ENCODE assay signal across 8 cellular contexts in the genomic region with DNA sequence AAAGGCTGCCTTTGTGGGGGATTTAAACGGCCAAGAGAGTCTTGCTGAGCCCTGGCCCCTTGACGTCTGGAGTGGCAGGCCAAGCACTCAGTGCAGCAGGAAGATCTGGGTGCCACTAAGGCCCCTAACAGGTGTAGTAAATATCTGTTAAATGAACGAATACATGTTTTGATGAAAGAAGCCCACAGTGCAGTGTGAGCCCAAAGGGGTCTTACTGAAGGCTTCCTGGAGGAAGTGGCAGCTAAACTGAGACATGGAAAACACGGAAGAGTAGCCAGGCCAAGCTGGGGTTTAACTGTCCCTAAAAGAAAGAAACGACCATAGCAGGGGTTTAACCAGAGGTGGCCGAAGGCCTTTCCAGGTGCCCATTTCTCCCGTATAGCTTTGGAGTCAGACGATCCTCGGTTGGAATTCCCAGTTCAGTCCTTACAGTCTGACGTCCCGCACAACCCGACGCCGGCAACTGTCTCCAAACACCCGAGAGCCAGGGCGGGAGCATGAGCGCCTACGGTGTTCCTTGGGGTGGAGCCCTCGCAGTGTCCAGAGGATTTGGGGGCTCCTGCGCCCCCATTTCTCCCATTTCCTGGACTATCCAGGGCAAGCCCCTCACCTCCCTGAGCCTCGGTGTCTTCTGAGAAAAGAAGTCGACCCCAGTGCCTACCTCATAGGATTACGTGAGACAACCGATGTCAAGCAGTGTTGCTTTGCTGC. TPM values are rescaled to one million over a fixed set of nuclear protein-coding genes. Genes with fewer than 3 reads are reported as not detected.
A peak's percentile ranks its signal among the peaks of the same experiment; 100 is the strongest.
DNase-seq lines count a peak whose midpoint lies in the region; ATAC-seq and TF ChIP-seq lines count a peak whose summit lies in the region.

No MANE protein-coding gene starts in this region.

- H4K20me1 ChIP-seq in BLaER1 (peaks cover 18% of the 10 kb centered on the region), Karpas-422 (ENCODE audit: insufficient read depth, low read depth, low read length) (no peaks in the 10 kb centered on the region)

- H3K4me2 ChIP-seq in BLaER1 = peak overlapping the region; percentile 95
- H3K4me2 ChIP-seq in Karpas-422 (ENCODE audit: low read depth, low read length, poor library complexity, severe bottlenecking) = peak overlapping the region; percentile 97

- no peaks in the 10 kb centered on the region for H3K36me3 ChIP-seq in BLaER1
- H3K36me3 ChIP-seq in Karpas-422 (ENCODE audit: insufficient read depth, low read length) = no peaks in the 10 kb centered on the region
- H3K36me3 ChIP-seq in mucosa of descending colon (ENCODE audit: low read depth) = no peaks in the 10 kb centered on the region

- peaks cover 25% of the 10 kb centered on the region for H3K79me2 ChIP-seq in Karpas-422 (ENCODE audit: low read length)

- H3K27ac ChIP-seq in BLaER1 (peak overlapping the region; percentile 51), Karpas-422 (ENCODE audit: low read length) (no peak overlapping the region), coronary artery (peak overlapping the region in 1 of 2 donors; percentile 90)

- H3K9ac ChIP-seq in BLaER1 = peak overlapping the region; percentile 71; the same call in 1 of the 2 replicates
- H3K9ac ChIP-seq in Karpas-422 (ENCODE audit: low read length) = peak overlapping the region; percentile 74

- H3K9me3 ChIP-seq in BLaER1 = no peaks in the 10 kb centered on the region
- H3K9me3 ChIP-seq in Karpas-422 (ENCODE audit: low read length) = no peaks in the 10 kb centered on the region
- H3K9me3 ChIP-seq in mucosa of descending colon = no peaks in the 10 kb centered on the region

- no peaks in the 10 kb centered on the region for H3K9me2 ChIP-seq in Karpas-422 (replicated peaks; ENCODE audit: insufficient read depth, low read length)

- H3K4me1 ChIP-seq in BLaER1 (peaks cover 23% of the 10 kb centered on the region), Karpas-422 (ENCODE audit: low read length) (peaks cover 28% of the 10 kb centered on the region), mucosa of descending colon (ENCODE audit: low read depth) (peaks cover 4% of the 10 kb centered on the region)

- ATAC-seq in mucosa of descending colon (peak; percentile 8), GM18868 (IDR thresholded peaks at IDR 0.05; ENCODE audit: unreplicated experiment) (no peak), HG03039 (IDR thresholded peaks at IDR 0.05; ENCODE audit: unreplicated experiment) (no peak)

- peak overlapping the region; percentile 100 for H2AFZ ChIP-seq in Karpas-422 (ENCODE audit: low read length)

- in situ Hi-C loops in ACHN (cut with HindIII; ENCODE audit: low pct_ligation_motif_present, low pct_unique_long_range_greater_than_20kb, low sequenced_read_pairs) = no loop called here

- TF ChIP-seq CTCF in coronary artery (IDR thresholded peaks at IDR 0.05) = no peak
- no peak for TF ChIP-seq CTCF in mucosa of descending colon (IDR thresholded peaks at IDR 0.05)

- intact Hi-C loops in mucosa of descending colon (cut with DNase I, micrococcal nuclease) = no loop called here

- peak overlapping the region; percentile 89 for H3K4me3 ChIP-seq in BLaER1
- peak overlapping the region; percentile 94 for H3K4me3 ChIP-seq in Karpas-422 (ENCODE audit: low read length)
- H3K4me3 ChIP-seq in coronary artery = peak overlapping the region; percentile 96
- peak overlapping the region; percentile 54 for H3K4me3 ChIP-seq in mucosa of descending colon

- DNase-seq in Karpas-422 (no peak), coronary artery (ENCODE audit: low spot score) (no peak), mucosa of descending colon (peak; percentile 41 to 63 (median 55)), ACHN (no peak)
- no peak for DNase-seq in activated CD4-positive, alpha-beta T cell treated with anti-CD3 and anti-CD28 coated beads, Interleukin-2, amount 50 U/mL, for 4 hours

- H3K27me3 ChIP-seq in BLaER1 (no peaks in the 10 kb centered on the region), Karpas-422 (ENCODE audit: low read length) (no peaks in the 10 kb centered on the region)

RNA-seq across cellular contexts. Expression of gene ABHD6, which starts 0.9 kb away (rescaled TPM):
- total RNA-seq in Karpas-422 (2014; rRNA removed; shearing (Covaris generic); ENCODE audit: low replicate concordance) = 11.8 and 12.2 TPM in 2 replicates
- 10 to 100 TPM; 25.7 to 38.4 (median 26.7) TPM for total RNA-seq in mucosa of descending colon

RNA-seq across cellular contexts. Expression of gene DNASE1L3, which starts 25.9 kb away (rescaled TPM):
- not detected in 2 replicates for total RNA-seq in Karpas-422 (2014; rRNA removed; shearing (Covaris generic); ENCODE audit: low replicate concordance)
- 1 to 10 TPM; 3.3 to 9.6 (median 9.0) TPM for total RNA-seq in mucosa of descending colon

Comparison
In these comparisons a context has a peak if more than half of its experiments do, and no peak if none do; other contexts are left out.
1. DNase-seq: peak in mucosa of descending colon (3 of 3); none in Karpas-422 (single experiment), coronary artery (single experiment), ACHN (single experiment) and activated CD4-positive, alpha-beta T cell treated with anti-CD3 and anti-CD28 coated beads, Interleukin-2, amount 50 U/mL, for 4 hours (0 of 2).
2. Peak in every context shown above with its lines, with median percentiles within 50 percentile points of each other: H3K4me3 ChIP-seq.